In the genomic region with DNA sequence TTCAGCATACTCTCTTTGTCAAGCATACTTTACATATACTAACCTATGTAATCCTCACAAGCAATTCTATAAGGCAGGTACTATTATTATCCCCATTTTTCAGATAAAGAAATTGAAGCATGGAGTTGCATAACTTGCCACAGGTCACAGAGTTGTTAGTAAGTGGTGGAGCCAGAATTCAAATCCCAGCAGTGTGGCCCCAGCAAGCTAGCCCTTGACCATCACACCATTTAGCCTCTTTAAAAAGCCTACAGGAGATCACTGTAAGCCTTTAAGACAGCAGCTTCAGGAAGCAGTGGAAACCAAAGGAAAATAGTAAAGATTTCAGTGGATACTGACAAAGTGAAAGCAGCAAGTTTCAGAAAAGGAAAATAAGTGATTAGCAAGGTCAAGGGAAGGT, we compare ENCODE assay signal across 2 cellular contexts.
TF ChIP-seq lines count a peak whose summit lies in the region.

No MANE protein-coding gene starts in this region.

TF ChIP-seq in HepG2, 621 proteins besides CTCF, POLR2A, EP300 and RAD21 (continues in another document):
- TF ChIP-seq HNF1A (IDR thresholded peaks at IDR 0.05; ENCODE audit: low read depth) (no peak), HNF1A (CRISPR knock-in tag; IDR thresholded peaks at IDR 0.05; ENCODE audit: borderline replicate concordance) (no peak), RBM22 (optimal IDR thresholded peaks at IDR 0.05; ENCODE audit: low read length) (no peak), ZC3H4 (CRISPR knock-in tag; IDR thresholded peaks at IDR 0.05; ENCODE audit: borderline replicate concordance) (no peak), ARNT (IDR thresholded peaks at IDR 0.05) (no peak), CENPX (CRISPR knock-in tag; IDR thresholded peaks at IDR 0.05) (no peak), KLF6 (CRISPR knock-in tag; IDR thresholded peaks at IDR 0.05) (no peak), ERF (CRISPR knock-in tag; IDR thresholded peaks at IDR 0.05) (no peak), TFE3 (CRISPR knock-in tag; IDR thresholded peaks at IDR 0.05) (no peak), DDIT3 (CRISPR knock-in tag; IDR thresholded peaks at IDR 0.05) (no peak), NCOA5 (CRISPR knock-in tag; IDR thresholded peaks at IDR 0.05) (no peak), ZNF513 (CRISPR knock-in tag; conservative IDR thresholded peaks at IDR 0.05) (no peak), ZNF232 (CRISPR knock-in tag; IDR thresholded peaks at IDR 0.05; ENCODE audit: borderline replicate concordance) (no peak), DNMT1 (CRISPR knock-in tag; IDR thresholded peaks at IDR 0.05) (no peak), TOE1 (CRISPR knock-in tag; IDR thresholded peaks at IDR 0.05) (no peak), CCAR2 (optimal IDR thresholded peaks at IDR 0.05; ENCODE audit: low read depth, low read length) (no peak)
- TF ChIP-seq, protein P1, sequence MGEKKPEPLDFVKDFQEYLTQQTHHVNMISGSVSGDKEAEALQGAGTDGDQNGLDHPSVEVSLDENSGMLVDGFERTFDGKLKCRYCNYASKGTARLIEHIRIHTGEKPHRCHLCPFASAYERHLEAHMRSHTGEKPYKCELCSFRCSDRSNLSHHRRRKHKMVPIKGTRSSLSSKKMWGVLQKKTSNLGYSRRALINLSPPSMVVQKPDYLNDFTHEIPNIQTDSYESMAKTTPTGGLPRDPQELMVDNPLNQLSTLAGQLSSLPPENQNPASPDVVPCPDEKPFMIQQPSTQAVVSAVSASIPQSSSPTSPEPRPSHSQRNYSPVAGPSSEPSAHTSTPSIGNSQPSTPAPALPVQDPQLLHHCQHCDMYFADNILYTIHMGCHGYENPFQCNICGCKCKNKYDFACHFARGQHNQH (CRISPR knock-in tag; IDR thresholded peaks at IDR 0.05) = no peak
- TF ChIP-seq, protein P2, sequence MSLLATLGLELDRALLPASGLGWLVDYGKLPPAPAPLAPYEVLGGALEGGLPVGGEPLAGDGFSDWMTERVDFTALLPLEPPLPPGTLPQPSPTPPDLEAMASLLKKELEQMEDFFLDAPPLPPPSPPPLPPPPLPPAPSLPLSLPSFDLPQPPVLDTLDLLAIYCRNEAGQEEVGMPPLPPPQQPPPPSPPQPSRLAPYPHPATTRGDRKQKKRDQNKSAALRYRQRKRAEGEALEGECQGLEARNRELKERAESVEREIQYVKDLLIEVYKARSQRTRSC (CRISPR knock-in tag; IDR thresholded peaks at IDR 0.05; ENCODE audit: low read depth) = no peak
- TF ChIP-seq, protein P3, sequence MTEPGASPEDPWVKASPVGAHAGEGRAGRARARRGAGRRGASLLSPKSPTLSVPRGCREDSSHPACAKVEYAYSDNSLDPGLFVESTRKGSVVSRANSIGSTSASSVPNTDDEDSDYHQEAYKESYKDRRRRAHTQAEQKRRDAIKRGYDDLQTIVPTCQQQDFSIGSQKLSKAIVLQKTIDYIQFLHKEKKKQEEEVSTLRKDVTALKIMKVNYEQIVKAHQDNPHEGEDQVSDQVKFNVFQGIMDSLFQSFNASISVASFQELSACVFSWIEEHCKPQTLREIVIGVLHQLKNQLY (CRISPR knock-in tag; IDR thresholded peaks at IDR 0.05) = no peak

TF ChIP-seq in H1, 55 proteins besides CTCF, POLR2A, EP300 and RAD21:
- TF ChIP-seq BCL11A (IDR thresholded peaks at IDR 0.05; ENCODE audit: low read depth in 2 of 2, low read length in 2 of 2) (no peak), SIX5 (IDR thresholded peaks at IDR 0.05; ENCODE audit: low read depth, low read length) (no peak), FOSL1 (IDR thresholded peaks at IDR 0.05; ENCODE audit: insufficient read depth, low read depth, low read length) (no peak), CEBPB (IDR thresholded peaks at IDR 0.05; ENCODE audit: low read depth, low read length) (peak; percentile 23; the same call in 1 of the 2 replicates)
- TF ChIP-seq, protein P4, sequence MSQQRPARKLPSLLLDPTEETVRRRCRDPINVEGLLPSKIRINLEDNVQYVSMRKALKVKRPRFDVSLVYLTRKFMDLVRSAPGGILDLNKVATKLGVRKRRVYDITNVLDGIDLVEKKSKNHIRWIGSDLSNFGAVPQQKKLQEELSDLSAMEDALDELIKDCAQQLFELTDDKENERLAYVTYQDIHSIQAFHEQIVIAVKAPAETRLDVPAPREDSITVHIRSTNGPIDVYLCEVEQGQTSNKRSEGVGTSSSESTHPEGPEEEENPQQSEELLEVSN (IDR thresholded peaks at IDR 0.05) = no peak
